ENCODE assay signal across 28 cellular contexts in genomic region chr5:53128481-53128880, GRCh38.
"Had no signal": no experiment of that assay in that cellular context is flagged by ENCODE, and none has a peak within 500 bp of the region (broad histone marks: within the 10 kb centered on the region; RNA-seq: fewer than 3 reads in every experiment).

No MANE protein-coding gene starts in this region.

- H3K9me3 ChIP-seq: stomach, suprapubic skin, testis, thoracic aorta, thyroid gland, tibial artery, tibial nerve, transverse colon, upper lobe of left lung, upper lobe of right lung, uterus, vagina had no signal

- H3K27me3 ChIP-seq: stomach, suprapubic skin, testis, thyroid gland, tibial artery, tibial nerve, transverse colon, upper lobe of left lung, upper lobe of right lung, uterus, vagina had no signal

- FAIRE-seq: urothelium cell line had no signal

- H3K36me3 Mint-ChIP-seq: stimulated activated effector memory CD8-positive, alpha-beta T cell treated with anti-CD3 and anti-CD28 coated beads, Interleukin-12 subunit alpha, Interleukin-12 subunit beta, amount 100 ng/mL, for 72 hours; stimulated activated memory B cell treated with anti-CD40 and anti-IgM and Interleukin-4, amounts not matched to agents 10 μg/mL and 1 μg/mL and 100 μg/mL, for 72 hours; stimulated activated naive B cell treated with anti-CD40 and anti-IgM and Interleukin-4, amounts not matched to agents 10 μg/mL and 1 μg/mL and 100 μg/mL, for 72 hours had no signal

- H3K4me1 ChIP-seq: stomach, testis, thyroid gland, tibial artery, tibial nerve, transverse colon, upper lobe of left lung, upper lobe of right lung, uterus, vagina had no signal

- H3K27ac Mint-ChIP-seq: stimulated activated effector memory CD8-positive, alpha-beta T cell treated with anti-CD3 and anti-CD28 coated beads, Interleukin-12 subunit alpha, Interleukin-12 subunit beta, amount 100 ng/mL, for 72 hours; stimulated activated memory B cell treated with anti-CD40 and anti-IgM and Interleukin-4, amounts not matched to agents 10 μg/mL and 1 μg/mL and 100 μg/mL, for 72 hours; stimulated activated naive B cell treated with anti-CD40 and anti-IgM and Interleukin-4, amounts not matched to agents 10 μg/mL and 1 μg/mL and 100 μg/mL, for 72 hours; stimulated activated naive CD8-positive, alpha-beta T cell treated with anti-CD3 and anti-CD28 coated beads, Interleukin-15, amount 100 ng/mL, for 72 hours; stimulated activated naive CD8-positive, alpha-beta T cell treated with anti-CD3 and anti-CD28 coated beads, Interleukin-15, Interleukin-2, amounts not matched to agents 100 ng/mL and 50 ng/mL, for 24 hours had no signal

- H3K4me1 Mint-ChIP-seq: stimulated activated effector memory CD8-positive, alpha-beta T cell treated with anti-CD3 and anti-CD28 coated beads, Interleukin-12 subunit alpha, Interleukin-12 subunit beta, amount 100 ng/mL, for 72 hours; stimulated activated memory B cell treated with anti-CD40 and anti-IgM and Interleukin-4, amounts not matched to agents 10 μg/mL and 1 μg/mL and 100 μg/mL, for 72 hours; stimulated activated naive B cell treated with anti-CD40 and anti-IgM and Interleukin-4, amounts not matched to agents 10 μg/mL and 1 μg/mL and 100 μg/mL, for 72 hours; stimulated activated naive CD8-positive, alpha-beta T cell treated with anti-CD3 and anti-CD28 coated beads, Interleukin-15, amount 100 ng/mL, for 72 hours had no signal

- H3K9me3 Mint-ChIP-seq: stimulated activated effector memory CD8-positive, alpha-beta T cell treated with anti-CD3 and anti-CD28 coated beads, Interleukin-12 subunit alpha, Interleukin-12 subunit beta, amount 100 ng/mL, for 72 hours; stimulated activated naive CD8-positive, alpha-beta T cell treated with anti-CD3 and anti-CD28 coated beads, Interleukin-15, amount 100 ng/mL, for 72 hours; stimulated activated naive CD8-positive, alpha-beta T cell treated with anti-CD3 and anti-CD28 coated beads, Interleukin-15, Interleukin-2, amounts not matched to agents 100 ng/mL and 50 ng/mL, for 24 hours had no signal

- ATAC-seq: stimulated activated effector memory CD8-positive, alpha-beta T cell treated with anti-CD3 and anti-CD28 coated beads, Interleukin-12 subunit alpha, Interleukin-12 subunit beta, amount 100 ng/mL, for 72 hours; stimulated activated memory B cell treated with anti-CD40 and anti-IgM and Interleukin-4, amounts not matched to agents 10 μg/mL and 1 μg/mL and 100 μg/mL, for 72 hours; stimulated activated naive B cell treated with anti-CD40 and anti-IgM and Interleukin-4, amounts not matched to agents 10 μg/mL and 1 μg/mL and 100 μg/mL, for 72 hours; stimulated activated naive CD8-positive, alpha-beta T cell treated with anti-CD3 and anti-CD28 coated beads, Interleukin-15, amount 100 ng/mL, for 72 hours; stimulated activated naive CD8-positive, alpha-beta T cell treated with anti-CD3 and anti-CD28 coated beads, Interleukin-15, Interleukin-2, amounts not matched to agents 100 U/mL and 50 U/mL, for 24 hours; upper lobe of right lung had no signal

- H3K27me3 Mint-ChIP-seq: stimulated activated memory B cell treated with anti-CD40 and anti-IgM and Interleukin-4, amounts not matched to agents 10 μg/mL and 1 μg/mL and 100 μg/mL, for 72 hours; stimulated activated naive CD8-positive, alpha-beta T cell treated with anti-CD3 and anti-CD28 coated beads, Interleukin-15, amount 100 ng/mL, for 72 hours; stimulated activated naive CD8-positive, alpha-beta T cell treated with anti-CD3 and anti-CD28 coated beads, Interleukin-15, Interleukin-2, amounts not matched to agents 100 ng/mL and 50 ng/mL, for 24 hours had no signal

- H3K27ac ChIP-seq: stomach, suprapubic skin, testis, thoracic aorta, thyroid gland, tibial artery, tibial nerve, transverse colon, upper lobe of left lung, upper lobe of right lung, uterus, vagina had no signal

- H3K4me3 ChIP-seq: stomach, suprapubic skin, testis, thoracic aorta, thyroid gland, tibial artery, tibial nerve, transverse colon, upper lobe of left lung, upper lobe of right lung, uterus, vagina had no signal

- DNase-seq: stimulated activated CD4-positive, alpha-beta T cell treated with anti-CD3 and anti-CD28 coated beads, Interleukin-2, amount 100 ng/mL, for 24 hours; stimulated activated CD4-positive, alpha-beta T cell treated with anti-CD3 and anti-CD28 coated beads, Interleukin-2, amount 100 ng/mL, for 48 hours; stimulated activated CD4-positive, alpha-beta T cell treated with anti-CD3 and anti-CD28 coated beads, Interleukin-4, amount 100 ng/mL, for 1 hour; stimulated activated CD4-positive, alpha-beta T cell treated with anti-CD3 and anti-CD28 coated beads, Interleukin-4, amount 100 ng/mL, for 24 hours; stimulated activated CD4-positive, alpha-beta T cell treated with anti-CD3 and anti-CD28 coated beads, Interleukin-4, amount 100 ng/mL, for 4 hours; stimulated activated CD8-positive, alpha-beta memory T cell treated with anti-CD3 and anti-CD28 coated beads, Interleukin-4, amount 100 ng/mL, for 48 hours; stimulated activated naive B cell treated with anti-CD40 and anti-IgM and Interleukin-4, amounts not matched to agents 10 μg/mL and 1 μg/mL and 100 μg/mL, for 72 hours; stimulated activated naive CD4-positive, alpha-beta T cell; stimulated activated naive CD4-positive, alpha-beta T cell treated with Interleukin-2 at 50 U/mL for 16 hours; stimulated activated naive CD8-positive, alpha-beta T cell treated with anti-CD3 and anti-CD28 coated beads, Interleukin-15, amount 100 ng/mL, for 72 hours; stimulated activated naive CD8-positive, alpha-beta T cell treated with anti-CD3 and anti-CD28 coated beads, Interleukin-15, Interleukin-2, amounts not matched to agents 100 U/mL and 50 U/mL, for 24 hours; stomach; substantia nigra; testis; thyroid gland; tibial artery; transverse colon; upper lobe of left lung; upper lobe of right lung; uterus had no signal

- H3K36me3 ChIP-seq: stomach, suprapubic skin, thoracic aorta, thyroid gland, tibial artery, tibial nerve, transverse colon, upper lobe of left lung, upper lobe of right lung, uterus, vagina had no signal

- H3K4me3 Mint-ChIP-seq: stimulated activated effector memory CD8-positive, alpha-beta T cell treated with anti-CD3 and anti-CD28 coated beads, Interleukin-12 subunit alpha, Interleukin-12 subunit beta, amount 100 ng/mL, for 72 hours; stimulated activated memory B cell treated with anti-CD40 and anti-IgM and Interleukin-4, amounts not matched to agents 10 μg/mL and 1 μg/mL and 100 μg/mL, for 72 hours; stimulated activated naive B cell treated with anti-CD40 and anti-IgM and Interleukin-4, amounts not matched to agents 10 μg/mL and 1 μg/mL and 100 μg/mL, for 72 hours; stimulated activated naive CD8-positive, alpha-beta T cell treated with anti-CD3 and anti-CD28 coated beads, Interleukin-15, amount 100 ng/mL, for 72 hours; stimulated activated naive CD8-positive, alpha-beta T cell treated with anti-CD3 and anti-CD28 coated beads, Interleukin-15, Interleukin-2, amounts not matched to agents 100 ng/mL and 50 ng/mL, for 24 hours had no signal
